Comparison of ENCODE assay signal across 17 cellular contexts in genomic region chr19:14395710-14396338, GRCh38. TPM values are rescaled to one million over a fixed set of nuclear protein-coding genes. Genes with fewer than 3 reads are reported as not detected.
DNase-seq lines count a peak whose midpoint lies in the region; ATAC-seq and TF ChIP-seq lines count a peak whose summit lies in the region.
"Had no signal": no experiment of that assay in that cellular context is flagged by ENCODE, and none has a peak within 500 bp of the region (broad histone marks: within the 10 kb centered on the region; RNA-seq: fewer than 3 reads in every experiment).

No MANE protein-coding gene starts in this region.

- no peaks in the 10 kb centered on the region for H3K9me3 ChIP-seq in spleen
- H3K9me3 ChIP-seq: ascending aorta, MG63, sigmoid colon, tibial nerve had no signal

- no peak overlapping the region for H3K4me2 ChIP-seq in GM23338

- no peaks in the 10 kb centered on the region for H3K9me2 ChIP-seq in GM23338 (ENCODE audit: insufficient read depth)

- TF ChIP-seq POLR2A in spleen (IDR thresholded peaks at IDR 0.05), result no peak

- H3K27ac ChIP-seq in spleen (peak overlapping the region in 2 of 8 donors; percentile 5 to 31), GM23338 (ENCODE audit: low read depth) (no peak overlapping the region)
- H3K27ac ChIP-seq: ascending aorta, sigmoid colon, tibial nerve had no signal

- no peaks in the 10 kb centered on the region for H3K27me3 Mint-ChIP-seq in activated CD4-positive, alpha-beta T cell treated with anti-CD3 and anti-CD28 coated beads, Interleukin-2, amount 10 ng/mL, durations not matched to agents 24 days and 14 days
- H3K27me3 Mint-ChIP-seq in IgD-negative memory B cell (no peaks in the 10 kb centered on the region), progenitor cell of endocrine pancreas (peaks cover 6% of the 10 kb centered on the region), GM23338 (ENCODE audit: insufficient read depth, low read depth, poor library complexity) (peaks cover 7% of the 10 kb centered on the region)
- no peaks in the 10 kb centered on the region for H3K27me3 Mint-ChIP-seq in central memory CD8-positive, alpha-beta T cell

- H2AFZ ChIP-seq in GM23338, result no peak overlapping the region

- no peak for ATAC-seq in central memory CD8-positive, alpha-beta T cell (replicated peaks; ENCODE audit: extremely low read depth, poor library complexity, severe bottlenecking)
- ATAC-seq in GM23338, result no peak
- ATAC-seq: WTC11 had no signal

- H3K4me3 ChIP-seq in spleen (no peak overlapping the region), GM23338 (no peak overlapping the region)
- H3K4me3 ChIP-seq: ascending aorta, MG63, sigmoid colon, tibial nerve had no signal

- no peaks in the 10 kb centered on the region for H3K79me2 ChIP-seq in GM23338 (replicated peaks; ENCODE audit: insufficient read depth)

- 75 to 91% (median 87%) methylated on average over 14 to 16 of the region's 16 CpGs for WGBS in spleen, 5 donors

- peaks cover 0 to 98% (median 92%) of the 10 kb centered on the region in 6 donors for H3K36me3 ChIP-seq in spleen
- no peaks in the 10 kb centered on the region for H3K36me3 ChIP-seq in GM23338 (ENCODE audit: insufficient read depth)

- no peaks in the 10 kb centered on the region for H3F3A ChIP-seq in GM23338 (replicated peaks; ENCODE audit: low read depth)

- H3K36me3 Mint-ChIP-seq in activated CD4-positive, alpha-beta T cell treated with anti-CD3 and anti-CD28 coated beads, Interleukin-2, amount 10 ng/mL, durations not matched to agents 24 days and 14 days (ENCODE audit: low read depth), result peaks cover 59% of the 10 kb centered on the region
- H3K36me3 Mint-ChIP-seq in IgD-negative memory B cell, result peaks cover 3% of the 10 kb centered on the region
- peaks cover 95% of the 10 kb centered on the region for H3K36me3 Mint-ChIP-seq in central memory CD8-positive, alpha-beta T cell (ENCODE audit: insufficient read depth)
- no peaks in the 10 kb centered on the region for H3K36me3 Mint-ChIP-seq in progenitor cell of endocrine pancreas (ENCODE audit: insufficient read depth)
- no peaks in the 10 kb centered on the region for H3K36me3 Mint-ChIP-seq in GM23338 (ENCODE audit: low read depth)
- H3K36me3 Mint-ChIP-seq: WTC11 had no signal

- no peaks in the 10 kb centered on the region for H4K20me1 ChIP-seq in GM23338 (replicated peaks; ENCODE audit: insufficient read depth)

- H3K4me1 ChIP-seq in spleen (peaks cover 0 to 7% (median 0%) of the 10 kb centered on the region in 6 donors), GM23338 (ENCODE audit: insufficient read depth) (no peaks in the 10 kb centered on the region)
- H3K4me1 ChIP-seq: ascending aorta, sigmoid colon, tibial nerve had no signal

- H3K9me3 Mint-ChIP-seq in activated CD4-positive, alpha-beta T cell treated with anti-CD3 and anti-CD28 coated beads, Interleukin-2, amount 10 ng/mL, durations not matched to agents 24 days and 14 days, result no peaks in the 10 kb centered on the region
- H3K9me3 Mint-ChIP-seq in IgD-negative memory B cell, result no peaks in the 10 kb centered on the region
- H3K9me3 Mint-ChIP-seq in central memory CD8-positive, alpha-beta T cell, result no peaks in the 10 kb centered on the region
- H3K9me3 Mint-ChIP-seq in progenitor cell of endocrine pancreas (ENCODE audit: low read depth), result no peaks in the 10 kb centered on the region
- H3K9me3 Mint-ChIP-seq in GM23338, result no peaks in the 10 kb centered on the region
- H3K9me3 Mint-ChIP-seq: WTC11 had no signal

- TF ChIP-seq CTCF in spleen (IDR thresholded peaks at IDR 0.05 in 8 of 11, conservative IDR thresholded peaks at IDR 0.05 in 3 of 11) (no peak), progenitor cell of endocrine pancreas (IDR thresholded peaks at IDR 0.05; ENCODE audit: unreplicated experiment) (no peak), GM23338 (conservative IDR thresholded peaks at IDR 0.05; ENCODE audit: low read depth in 2 of 2) (no peak)

- DNase-seq in activated CD4-positive, alpha-beta T cell treated with anti-CD3 and anti-CD28 coated beads, Interleukin-2, amount 10 ng/mL, durations not matched to agents 24 days and 14 days, result no peak
- no peak for DNase-seq in activated CD4-positive, alpha-beta T cell treated with anti-CD3 and anti-CD28 coated beads for 48 hours
- no peak for DNase-seq in central memory CD8-positive, alpha-beta T cell (ENCODE audit: low spot score in 2 of 2)
- peak; percentile 73 for DNase-seq in spleen
- DNase-seq in progenitor cell of endocrine pancreas (ENCODE audit: low spot score, unreplicated experiment), result no peak
- DNase-seq in GM23338 (ENCODE audit: low spot score), result no peak
- no peak for DNase-seq in GOT3 (lab: John Stamatoyannopoulos, UW)
- DNase-seq: COR-L47, head of caudate nucleus, MG63, NCI-H2081, occipital lobe, sigmoid colon had no signal

- H3K27me3 ChIP-seq in spleen (replicated peaks in 1 of 7) (no peaks in the 10 kb centered on the region), GM23338 (ENCODE audit: insufficient read depth) (no peaks in the 10 kb centered on the region)
- H3K27me3 ChIP-seq: ascending aorta, MG63, sigmoid colon, tibial nerve had no signal

- intact Hi-C loops in activated CD4-positive, alpha-beta T cell treated with anti-CD3 and anti-CD28 coated beads, Interleukin-2, amount 10 ng/mL, durations not matched to agents 24 days and 14 days (cut with micrococcal nuclease), result no loop called here
- intact Hi-C loops in spleen (cut with DNase I; ENCODE audit: low total_unique reads), result no loop called here

- peak overlapping the region; percentile 59 for H3K27ac Mint-ChIP-seq in activated CD4-positive, alpha-beta T cell treated with anti-CD3 and anti-CD28 coated beads, Interleukin-2, amount 10 ng/mL, durations not matched to agents 24 days and 14 days
- H3K27ac Mint-ChIP-seq in IgD-negative memory B cell (peak overlapping the region; percentile 19 to 93 (median 65)), progenitor cell of endocrine pancreas (no peak overlapping the region), GM23338 (no peak overlapping the region)
- peak overlapping the region; percentile 97 for H3K27ac Mint-ChIP-seq in central memory CD8-positive, alpha-beta T cell (ENCODE audit: low read depth)
- H3K27ac Mint-ChIP-seq: WTC11 had no signal

- H3K4me3 Mint-ChIP-seq in activated CD4-positive, alpha-beta T cell treated with anti-CD3 and anti-CD28 coated beads, Interleukin-2, amount 10 ng/mL, durations not matched to agents 24 days and 14 days, result no peak overlapping the region
- peak overlapping the region in 2 of 4 donors; percentile 35 to 67 for H3K4me3 Mint-ChIP-seq in IgD-negative memory B cell
- H3K4me3 Mint-ChIP-seq in central memory CD8-positive, alpha-beta T cell, result peak overlapping the region; percentile 48
- H3K4me3 Mint-ChIP-seq in progenitor cell of endocrine pancreas (ENCODE audit: low read depth), result no peak overlapping the region
- no peak overlapping the region for H3K4me3 Mint-ChIP-seq in GM23338
- H3K4me3 Mint-ChIP-seq: WTC11 had no signal

- peaks cover 13% of the 10 kb centered on the region for H3K4me1 Mint-ChIP-seq in activated CD4-positive, alpha-beta T cell treated with anti-CD3 and anti-CD28 coated beads, Interleukin-2, amount 10 ng/mL, durations not matched to agents 24 days and 14 days
- H3K4me1 Mint-ChIP-seq in IgD-negative memory B cell, result peaks cover 2 to 3% (median 3%) of the 10 kb centered on the region in 3 donors
- peaks cover 26% of the 10 kb centered on the region for H3K4me1 Mint-ChIP-seq in central memory CD8-positive, alpha-beta T cell
- H3K4me1 Mint-ChIP-seq in progenitor cell of endocrine pancreas (ENCODE audit: low read depth), result no peaks in the 10 kb centered on the region
- peaks cover 9% of the 10 kb centered on the region for H3K4me1 Mint-ChIP-seq in GM23338

TF ChIP-seq in GM23338, 12 proteins besides CTCF, POLR2A, EP300 and RAD21 (continues in another document):
- no peak for TF ChIP-seq POLR2AphosphoS5 (IDR thresholded peaks at IDR 0.05; ENCODE audit: low read depth)

RNA-seq across cellular contexts. Expression of gene ADGRE5, which starts 14.6 kb away (rescaled TPM):
- total RNA-seq in activated CD4-positive, alpha-beta T cell treated with anti-CD3 and anti-CD28 coated beads, Interleukin-2, amount 10 ng/mL, durations not matched to agents 24 days and 14 days, result 206 and 209 TPM in 2 replicates
- 89.3 TPM for polyA plus RNA-seq in IgD-negative memory B cell
- total RNA-seq in spleen, result 100 to 1,000 TPM; 190 to 455 (median 280) TPM
- polyA plus RNA-seq in spleen, result 10 to 100 TPM; 42.8 to 87.8 (median 55.7) TPM
- total RNA-seq in progenitor cell of endocrine pancreas, result 0.96 and 1.0 TPM in 2 replicates
- total RNA-seq in GM23338 (2014; rRNA removed; shearing (Covaris generic)), result 1.5 and 5.5 TPM in 2 replicates
- 1.4 and 2.1 TPM in 2 replicates for polyA plus RNA-seq in GM23338 (2016; fragmentation: Nextera tagmentation; extraction: Ambion mirVana)

RNA-seq across cellular contexts. Expression of gene DDX39A, which starts 23.3 kb away (rescaled TPM):
- 274 and 280 TPM in 2 replicates for total RNA-seq in activated CD4-positive, alpha-beta T cell treated with anti-CD3 and anti-CD28 coated beads, Interleukin-2, amount 10 ng/mL, durations not matched to agents 24 days and 14 days
- 169 TPM for polyA plus RNA-seq in IgD-negative memory B cell
- total RNA-seq in spleen, result 100 to 1,000 TPM in 6 of 7 donors, 10 to 100 TPM in 1; 81.8 to 155 (median 124) TPM
- 100 to 1,000 TPM; 176 to 267 (median 248) TPM for polyA plus RNA-seq in spleen
- total RNA-seq in progenitor cell of endocrine pancreas, result 66.9 and 74.2 TPM in 2 replicates
- 156 and 196 TPM in 2 replicates for total RNA-seq in GM23338 (2014; rRNA removed; shearing (Covaris generic))
- polyA plus RNA-seq in GM23338 (2016; fragmentation: Nextera tagmentation; extraction: Ambion mirVana), result 185 and 195 TPM in 2 replicates

RNA-seq across cellular contexts. Expression of gene PKN1, which starts 37.3 kb away (rescaled TPM):
- 172 and 180 TPM in 2 replicates for total RNA-seq in activated CD4-positive, alpha-beta T cell treated with anti-CD3 and anti-CD28 coated beads, Interleukin-2, amount 10 ng/mL, durations not matched to agents 24 days and 14 days
- polyA plus RNA-seq in IgD-negative memory B cell (52.6 TPM), spleen (100 to 1,000 TPM in 2 of 3 donors, 10 to 100 TPM in 1; 93.3 to 186 (median 113) TPM), GM23338 (2016; fragmentation: Nextera tagmentation; extraction: Ambion mirVana) (86.8 and 106 TPM in 2 replicates)
- total RNA-seq in spleen (100 to 1,000 TPM; 138 to 213 (median 175) TPM), progenitor cell of endocrine pancreas (106 TPM in 2 replicates)
- total RNA-seq in GM23338 (2014; rRNA removed; shearing (Covaris generic)), result 147 and 201 TPM in 2 replicates

Comparison
In these comparisons a context has a peak if more than half of its experiments do, and no peak if none do; other contexts are left out.
1. H3K27ac Mint-ChIP-seq: peak in activated CD4-positive, alpha-beta T cell treated with anti-CD3 and anti-CD28 coated beads, Interleukin-2, amount 10 ng/mL, durations not matched to agents 24 days and 14 days (single experiment), IgD-negative memory B cell (3 of 3) and central memory CD8-positive, alpha-beta T cell (single experiment); none in progenitor cell of endocrine pancreas (single experiment) and GM23338 (single experiment).
2. RNA of gene ADGRE5, which starts 14.6 kb away (total RNA-seq): 190 to 455 TPM in spleen and 206 to 209 TPM in activated CD4-positive, alpha-beta T cell treated with anti-CD3 and anti-CD28 coated beads, Interleukin-2, amount 10 ng/mL, durations not matched to agents 24 days and 14 days; 1.5 to 5.5 TPM in GM23338 and 0.96 to 1.0 TPM in progenitor cell of endocrine pancreas; every median in the first group is over 10 times any median in the second.